ENCODE assay signal across 1 cellular context in the genomic region with DNA sequence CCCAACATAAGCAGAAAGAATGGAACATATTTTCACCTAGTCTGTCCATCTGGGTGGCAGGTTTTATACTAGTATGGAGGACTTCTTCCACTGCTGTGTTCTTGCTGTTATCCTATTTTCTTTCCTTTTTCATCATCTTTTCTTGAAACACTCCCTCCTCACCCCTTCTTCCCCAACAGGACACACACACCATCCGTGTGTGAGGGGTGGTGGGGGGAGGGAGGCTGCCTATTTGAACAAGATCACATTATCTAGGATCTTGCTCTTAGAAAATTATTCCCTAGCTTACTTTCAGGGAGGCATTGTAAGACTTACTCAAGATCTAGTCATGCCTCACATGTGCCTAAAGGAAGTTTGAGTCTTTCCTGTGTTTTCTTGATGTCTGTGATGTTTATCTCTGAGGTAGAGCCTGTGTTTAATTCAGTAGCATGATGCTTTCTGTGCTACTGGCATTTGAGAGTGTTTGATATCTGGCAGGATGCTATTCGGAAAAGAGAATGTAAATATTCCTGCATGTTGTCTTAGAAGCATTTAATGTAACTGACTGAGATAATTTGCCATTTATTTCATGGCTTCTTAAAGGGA.
TF ChIP-seq lines count a peak whose summit lies in the region.

No MANE protein-coding gene starts in this region.

TF ChIP-seq in HEK293, 187 proteins besides CTCF, POLR2A, EP300 and RAD21 (continued from another document):
- TF ChIP-seq, protein P1, sequence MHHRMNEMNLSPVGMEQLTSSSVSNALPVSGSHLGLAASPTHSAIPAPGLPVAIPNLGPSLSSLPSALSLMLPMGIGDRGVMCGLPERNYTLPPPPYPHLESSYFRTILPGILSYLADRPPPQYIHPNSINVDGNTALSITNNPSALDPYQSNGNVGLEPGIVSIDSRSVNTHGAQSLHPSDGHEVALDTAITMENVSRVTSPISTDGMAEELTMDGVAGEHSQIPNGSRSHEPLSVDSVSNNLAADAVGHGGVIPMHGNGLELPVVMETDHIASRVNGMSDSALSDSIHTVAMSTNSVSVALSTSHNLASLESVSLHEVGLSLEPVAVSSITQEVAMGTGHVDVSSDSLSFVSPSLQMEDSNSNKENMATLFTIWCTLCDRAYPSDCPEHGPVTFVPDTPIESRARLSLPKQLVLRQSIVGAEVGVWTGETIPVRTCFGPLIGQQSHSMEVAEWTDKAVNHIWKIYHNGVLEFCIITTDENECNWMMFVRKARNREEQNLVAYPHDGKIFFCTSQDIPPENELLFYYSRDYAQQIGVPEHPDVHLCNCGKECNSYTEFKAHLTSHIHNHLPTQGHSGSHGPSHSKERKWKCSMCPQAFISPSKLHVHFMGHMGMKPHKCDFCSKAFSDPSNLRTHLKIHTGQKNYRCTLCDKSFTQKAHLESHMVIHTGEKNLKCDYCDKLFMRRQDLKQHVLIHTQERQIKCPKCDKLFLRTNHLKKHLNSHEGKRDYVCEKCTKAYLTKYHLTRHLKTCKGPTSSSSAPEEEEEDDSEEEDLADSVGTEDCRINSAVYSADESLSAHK (tag by site-specific recombination; IDR thresholded peaks at IDR 0.05): no peak
- TF ChIP-seq, protein P2, sequence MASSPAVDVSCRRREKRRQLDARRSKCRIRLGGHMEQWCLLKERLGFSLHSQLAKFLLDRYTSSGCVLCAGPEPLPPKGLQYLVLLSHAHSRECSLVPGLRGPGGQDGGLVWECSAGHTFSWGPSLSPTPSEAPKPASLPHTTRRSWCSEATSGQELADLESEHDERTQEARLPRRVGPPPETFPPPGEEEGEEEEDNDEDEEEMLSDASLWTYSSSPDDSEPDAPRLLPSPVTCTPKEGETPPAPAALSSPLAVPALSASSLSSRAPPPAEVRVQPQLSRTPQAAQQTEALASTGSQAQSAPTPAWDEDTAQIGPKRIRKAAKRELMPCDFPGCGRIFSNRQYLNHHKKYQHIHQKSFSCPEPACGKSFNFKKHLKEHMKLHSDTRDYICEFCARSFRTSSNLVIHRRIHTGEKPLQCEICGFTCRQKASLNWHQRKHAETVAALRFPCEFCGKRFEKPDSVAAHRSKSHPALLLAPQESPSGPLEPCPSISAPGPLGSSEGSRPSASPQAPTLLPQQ (tag by site-specific recombination; IDR thresholded peaks at IDR 0.05): no peak
- TF ChIP-seq ZNF664 (tag by site-specific recombination; IDR thresholded peaks at IDR 0.05): no peak
- TF ChIP-seq, protein P3, sequence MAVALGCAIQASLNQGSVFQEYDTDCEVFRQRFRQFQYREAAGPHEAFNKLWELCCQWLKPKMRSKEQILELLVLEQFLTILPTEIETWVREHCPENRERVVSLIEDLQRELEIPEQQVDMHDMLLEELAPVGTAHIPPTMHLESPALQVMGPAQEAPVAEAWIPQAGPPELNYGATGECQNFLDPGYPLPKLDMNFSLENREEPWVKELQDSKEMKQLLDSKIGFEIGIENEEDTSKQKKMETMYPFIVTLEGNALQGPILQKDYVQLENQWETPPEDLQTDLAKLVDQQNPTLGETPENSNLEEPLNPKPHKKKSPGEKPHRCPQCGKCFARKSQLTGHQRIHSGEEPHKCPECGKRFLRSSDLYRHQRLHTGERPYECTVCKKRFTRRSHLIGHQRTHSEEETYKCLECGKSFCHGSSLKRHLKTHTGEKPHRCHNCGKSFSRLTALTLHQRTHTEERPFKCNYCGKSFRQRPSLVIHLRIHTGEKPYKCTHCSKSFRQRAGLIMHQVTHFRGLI (tag by site-specific recombination; IDR thresholded peaks at IDR 0.05): no peak
- TF ChIP-seq, protein P4, sequence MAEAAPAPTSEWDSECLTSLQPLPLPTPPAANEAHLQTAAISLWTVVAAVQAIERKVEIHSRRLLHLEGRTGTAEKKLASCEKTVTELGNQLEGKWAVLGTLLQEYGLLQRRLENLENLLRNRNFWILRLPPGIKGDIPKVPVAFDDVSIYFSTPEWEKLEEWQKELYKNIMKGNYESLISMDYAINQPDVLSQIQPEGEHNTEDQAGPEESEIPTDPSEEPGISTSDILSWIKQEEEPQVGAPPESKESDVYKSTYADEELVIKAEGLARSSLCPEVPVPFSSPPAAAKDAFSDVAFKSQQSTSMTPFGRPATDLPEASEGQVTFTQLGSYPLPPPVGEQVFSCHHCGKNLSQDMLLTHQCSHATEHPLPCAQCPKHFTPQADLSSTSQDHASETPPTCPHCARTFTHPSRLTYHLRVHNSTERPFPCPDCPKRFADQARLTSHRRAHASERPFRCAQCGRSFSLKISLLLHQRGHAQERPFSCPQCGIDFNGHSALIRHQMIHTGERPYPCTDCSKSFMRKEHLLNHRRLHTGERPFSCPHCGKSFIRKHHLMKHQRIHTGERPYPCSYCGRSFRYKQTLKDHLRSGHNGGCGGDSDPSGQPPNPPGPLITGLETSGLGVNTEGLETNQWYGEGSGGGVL (tag by site-specific recombination; IDR thresholded peaks at IDR 0.05): peak; percentile 43; the same call in 1 of the 2 replicates
